Comparison of ENCODE assay signal across 24 cellular contexts in genomic region chr1:202004711-202005110, GRCh38. TPM values are rescaled to one million over a fixed set of nuclear protein-coding genes. Genes with fewer than 3 reads are reported as not detected.
DNase-seq lines count a peak whose midpoint lies in the region; ATAC-seq, FAIRE-seq and TF ChIP-seq lines count a peak whose summit lies in the region.
"Had no signal": no experiment of that assay in that cellular context is flagged by ENCODE, and none has a peak within 500 bp of the region (broad histone marks: within the 10 kb centered on the region; RNA-seq: fewer than 3 reads in every experiment).

No MANE protein-coding gene starts in this region.

- peaks cover 72% of the 10 kb centered on the region for H3K36me3 Mint-ChIP-seq in CD4-positive, alpha-beta T cell (ENCODE audit: low read depth)
- peaks cover 47% of the 10 kb centered on the region for H3K36me3 Mint-ChIP-seq in HFFc6 (ENCODE audit: low read depth)

- DNase-seq in RWPE1 (ENCODE audit: low spot score): no peak
- DNase-seq in medulla oblongata (ENCODE audit: extremely low spot score): peak; percentile 45
- DNase-seq in putamen (ENCODE audit: low spot score): peak; percentile 57
- no peak for DNase-seq in CD4-positive, alpha-beta T cell
- DNase-seq in HFFc6: no peak
- no peak for DNase-seq in H54 (ENCODE audit: insufficient read length, low spot score)
- no peak for DNase-seq in brain microvascular endothelial cell
- DNase-seq: COR-L47, DMS79, GOT3, MM.1S, NCI-H1105 treated with DMSO at 0.1 percent for 48 hours, NCI-H187, NCI-H446 treated with DMSO at 0.1 percent for 48 hours, NCI-H748 treated with DMSO at 0.1 percent for 48 hours, PC-9, SK-N-SH had no signal

- TF ChIP-seq POLR2A in H54 (IDR thresholded peaks at IDR 0.05; ENCODE audit: low read depth, low read length): no peak

- no peak overlapping the region for H3K4me3 Mint-ChIP-seq in CD4-positive, alpha-beta T cell
- no peak overlapping the region for H3K4me3 Mint-ChIP-seq in HFFc6

- H3K27me3 ChIP-seq in CD4-positive, alpha-beta T cell (ENCODE audit: control insufficient read depth, insufficient read depth, low read length): no peaks in the 10 kb centered on the region
- no peaks in the 10 kb centered on the region for H3K27me3 ChIP-seq in brain microvascular endothelial cell (replicated peaks)

- no peaks in the 10 kb centered on the region for H3K9me3 ChIP-seq in CD4-positive, alpha-beta T cell (ENCODE audit: control insufficient read depth, low read length)
- H3K9me3 ChIP-seq: SK-N-SH had no signal

- no peaks in the 10 kb centered on the region for H3K4me1 Mint-ChIP-seq in CD4-positive, alpha-beta T cell (ENCODE audit: low read depth)
- H3K4me1 Mint-ChIP-seq in HFFc6 (ENCODE audit: low read depth): peaks cover 29% of the 10 kb centered on the region

- H3K27me3 Mint-ChIP-seq in CD4-positive, alpha-beta T cell: no peaks in the 10 kb centered on the region
- H3K27me3 Mint-ChIP-seq in HFFc6 (ENCODE audit: insufficient read depth): peaks cover 2% of the 10 kb centered on the region; the same call in 1 of the 2 replicates

- no peak overlapping the region for H3K27ac Mint-ChIP-seq in CD4-positive, alpha-beta T cell
- no peak overlapping the region for H3K27ac Mint-ChIP-seq in HFFc6

- no peak for FAIRE-seq in H54 (lab: Jason Lieb, UNC)
- FAIRE-seq: G401.6, GM12891, GM19239 had no signal

- H3K4me3 ChIP-seq in brain microvascular endothelial cell (ENCODE audit: low read depth, low read length): no peak overlapping the region
- H3K4me3 ChIP-seq: PC-9 had no signal

- TF ChIP-seq CTCF in 22Rv1 (IDR thresholded peaks at IDR 0.05) (no peak), RWPE1 (conservative IDR thresholded peaks at IDR 0.05; ENCODE audit: low read depth) (no peak), HFFc6 (IDR thresholded peaks at IDR 0.05) (no peak), brain microvascular endothelial cell (IDR thresholded peaks at IDR 0.05; ENCODE audit: low read depth, low read length, missing control alignments) (no peak)
- TF ChIP-seq CTCF in CD4-positive, alpha-beta T cell (IDR thresholded peaks at IDR 0.05): no peak

- CTCF ChIA-PET in RWPE1 (lab: Yijun Ruan, JAX): interaction anchor here (0.7 to 10.1 kb wide), 2 partner anchors 108 to 116 kb away, joined by 8 to 114 read pairs; partner anchors contain the start of gene GPR37L1
- CTCF ChIA-PET in CD4-positive, alpha-beta T cell (lab: Charles Lee): no interaction called here

- peaks cover 45% of the 10 kb centered on the region for H3K36me3 ChIP-seq in brain microvascular endothelial cell (replicated peaks)

- intact Hi-C loops in CD4-positive, alpha-beta T cell (cut with DNase I, micrococcal nuclease): no loop called here

- 0 out of 2 replicates have a peak overlapping the region, but pooled peaks have one; percentile 99 for H3K27ac ChIP-seq in 22Rv1
- H3K27ac ChIP-seq in RWPE1: peak overlapping the region; percentile 18; the same call in 1 of the 2 replicates
- H3K27ac ChIP-seq in CD4-positive, alpha-beta T cell (ENCODE audit: low read depth, low read length): no peak overlapping the region
- H3K27ac ChIP-seq in brain microvascular endothelial cell: no peak overlapping the region
- H3K27ac ChIP-seq: C4-2B, PC-9 had no signal

- no peak for ATAC-seq in CD4-positive, alpha-beta T cell (ENCODE audit: poor library complexity)
- ATAC-seq: Right ventricle myocardium inferior had no signal

- POLR2A ChIA-PET in RWPE1 (lab: Yijun Ruan, JAX; ENCODE audit: low non-redundant PET): interaction anchor here (0.5 kb wide), 1 partner anchor 8 kb away, joined by 3 read pairs; no protein-coding TSS in a partner anchor
- POLR2A ChIA-PET in CD4-positive, alpha-beta T cell (lab: Charles Lee): no interaction called here

- in situ Hi-C loops in brain microvascular endothelial cell (cut with HindIII; ENCODE audit: low pct_ligation_motif_present, low sequenced_read_pairs): loop anchor here (25.0 kb wide), 1 partner anchor 133 kb away; the partner anchor contains the start of gene ARL8A

- no peaks in the 10 kb centered on the region for H3K9me3 Mint-ChIP-seq in CD4-positive, alpha-beta T cell
- H3K9me3 Mint-ChIP-seq in HFFc6: no peaks in the 10 kb centered on the region

RNA-seq across cellular contexts. Expression of gene ELF3, which starts 5.7 kb away (rescaled TPM):
- 1 to 10 TPM; 2.0 to 2.7 TPM for total RNA-seq in CD4-positive, alpha-beta T cell
- total RNA-seq in HFFc6 (2021; fragmentation: NEBNext Ultra II Directional; extraction: Animal tissue kit (Norgen Biotek cat#: 25700)): under 1 TPM in 2 of 6 experiments, not detected in 4; 0.09 TPM

RNA-seq across cellular contexts. Expression of gene RNPEP, which starts 22.3 kb away (rescaled TPM):
- 10 to 100 TPM; 19.9 to 20.8 TPM for total RNA-seq in CD4-positive, alpha-beta T cell
- 10 to 100 TPM; 66.6 to 82.5 (median 76.4) TPM for total RNA-seq in HFFc6 (2021; fragmentation: NEBNext Ultra II Directional; extraction: Animal tissue kit (Norgen Biotek cat#: 25700))

RNA-seq across cellular contexts. Expression of gene TIMM17A, which starts 49.4 kb away (rescaled TPM):
- 10 to 100 TPM; 46.2 to 49.6 TPM for total RNA-seq in CD4-positive, alpha-beta T cell
- 100 to 1,000 TPM; 114 to 128 (median 122) TPM for total RNA-seq in HFFc6 (2021; fragmentation: NEBNext Ultra II Directional; extraction: Animal tissue kit (Norgen Biotek cat#: 25700))

RNA-seq across cellular contexts. Expression of gene LMOD1, which starts 58.4 kb away (rescaled TPM):
- total RNA-seq in CD4-positive, alpha-beta T cell: not detected
- total RNA-seq in HFFc6 (2021; fragmentation: NEBNext Ultra II Directional; extraction: Animal tissue kit (Norgen Biotek cat#: 25700)): 10 to 100 TPM; 19.0 to 37.4 (median 36.5) TPM
- total RNA-seq: A172 had no signal

Comparison
In these comparisons a context has a peak if more than half of its experiments do, and no peak if none do; other contexts are left out.
1. H3K27ac ChIP-seq: peak in 22Rv1 (single experiment) and RWPE1 (single experiment); none in CD4-positive, alpha-beta T cell (single experiment) and brain microvascular endothelial cell (single experiment).
2. DNase-seq: peak in medulla oblongata (single experiment) and putamen (single experiment); none in RWPE1 (single experiment), CD4-positive, alpha-beta T cell (0 of 10), HFFc6 (single experiment), H54 (single experiment) and brain microvascular endothelial cell (single experiment).